ENCODE assay signal across 8 cellular contexts in genomic region chr5:473344-474192, GRCh38. TPM values are rescaled to one million over a fixed set of nuclear protein-coding genes. Genes with fewer than 3 reads are reported as not detected.
A peak's percentile ranks its signal among the peaks of the same experiment; 100 is the strongest.
DNase-seq lines count a peak whose midpoint lies in the region; ATAC-seq and TF ChIP-seq lines count a peak whose summit lies in the region.

No MANE protein-coding gene starts in this region.

- H4K20me1 ChIP-seq in smooth muscle cell (ENCODE audit: low read depth), result peaks cover 33% of the 10 kb centered on the region

- no peak overlapping the region for H2AFZ ChIP-seq in smooth muscle cell (ENCODE audit: low read depth)

- TF ChIP-seq CTCF in RWPE2 (IDR thresholded peaks at IDR 0.05; ENCODE audit: poor library complexity, severe bottlenecking) (no peak), breast epithelium (IDR thresholded peaks at IDR 0.05) (no peak), smooth muscle cell (IDR thresholded peaks at IDR 0.05; ENCODE audit: borderline replicate concordance, insufficient read depth, poor library complexity, severe bottlenecking) (no peak)

- no peaks in the 10 kb centered on the region for H3F3A ChIP-seq in smooth muscle cell (ENCODE audit: low read depth)

- intact Hi-C loops in breast epithelium (cut with DNase I; ENCODE audit: low total_unique reads), result no loop called here

- H3K27ac ChIP-seq in RWPE2 (ENCODE audit: poor library complexity, severe bottlenecking) (peak overlapping the region; percentile 50), breast epithelium (peak overlapping the region; percentile 33 to 80), smooth muscle cell (ENCODE audit: low read depth) (no peak overlapping the region)

- H3K4me3 ChIP-seq in RWPE2 (ENCODE audit: severe bottlenecking) (peak overlapping the region; percentile 81), breast epithelium (peak overlapping the region; percentile 80 to 95 (median 87)), smooth muscle cell (peak overlapping the region; percentile 96)

- H3K9ac ChIP-seq in smooth muscle cell (ENCODE audit: low read depth), result peak overlapping the region; percentile 75

- peaks cover 19% of the 10 kb centered on the region for H3K27me3 ChIP-seq in RWPE2 (ENCODE audit: insufficient read depth, poor library complexity, severe bottlenecking)
- peaks cover 5 to 40% of the 10 kb centered on the region in 2 donors for H3K27me3 ChIP-seq in breast epithelium
- peaks cover 12% of the 10 kb centered on the region for H3K27me3 ChIP-seq in smooth muscle cell (ENCODE audit: low read depth)

- H3K36me3 ChIP-seq in RWPE2 (ENCODE audit: low read depth), result peaks cover 16% of the 10 kb centered on the region
- no peaks in the 10 kb centered on the region for H3K36me3 ChIP-seq in breast epithelium
- H3K36me3 ChIP-seq in smooth muscle cell (ENCODE audit: low read depth), result no peaks in the 10 kb centered on the region

- peak; percentile 26 for ATAC-seq in GM21367 (IDR thresholded peaks at IDR 0.05; ENCODE audit: unreplicated experiment)
- ATAC-seq in HG03558 (IDR thresholded peaks at IDR 0.05; ENCODE audit: extremely low read depth, unreplicated experiment), result peak; percentile 25
- peak; percentile 45 for ATAC-seq in RWPE2 (ENCODE audit: low read depth)

- DNase-seq in DMS79 (lab: John Stamatoyannopoulos, UW), result peak; percentile 46
- peak; percentile 80 for DNase-seq in RWPE2 (ENCODE audit: low spot score)
- DNase-seq in breast epithelium (ENCODE audit: low spot score in 2 of 2), result peak in 1 of 2 donors; percentile 53
- DNase-seq in iris pigment epithelial cell (ENCODE audit: low read depth), result peak; percentile 42
- DNase-seq in smooth muscle cell (lab: John Stamatoyannopoulos, UW; ENCODE audit: unreplicated experiment), result no peak
- DNase-seq in COLO829 (ENCODE audit: low spot score), result no peak

- WGBS in smooth muscle cell (ENCODE audit: low lambda C conversion rate), result 1% methylated on average over 40 of the region's 75 CpGs

- no peaks in the 10 kb centered on the region for H3K4me1 ChIP-seq in RWPE2 (ENCODE audit: insufficient read depth, poor library complexity, severe bottlenecking)
- H3K4me1 ChIP-seq in breast epithelium, result peaks cover 0 to 6% of the 10 kb centered on the region in 2 donors
- H3K4me1 ChIP-seq in smooth muscle cell (ENCODE audit: low read depth), result peaks cover 15% of the 10 kb centered on the region

- H3K79me2 ChIP-seq in smooth muscle cell (ENCODE audit: low read depth), result peaks cover 14% of the 10 kb centered on the region

- H3K9me3 ChIP-seq in RWPE2 (ENCODE audit: severe bottlenecking) (no peaks in the 10 kb centered on the region), breast epithelium (no peaks in the 10 kb centered on the region), smooth muscle cell (replicated peaks; ENCODE audit: low read depth) (no peaks in the 10 kb centered on the region)

- H3K4me2 ChIP-seq in smooth muscle cell, result peak overlapping the region; percentile 97

- TF ChIP-seq POLR2A in breast epithelium (IDR thresholded peaks at IDR 0.05), result no peak

RNA-seq across cellular contexts. Expression of gene EXOC3, which starts 30.6 kb away (rescaled TPM):
- 10 to 100 TPM; 49.8 to 63.7 (median 53.3) TPM for total RNA-seq in breast epithelium
- 22.6 and 30.5 TPM in 2 replicates for total RNA-seq in smooth muscle cell
- polyA plus RNA-seq in smooth muscle cell, result 22.9 and 23.6 TPM in 2 replicates

RNA-seq across cellular contexts. Expression of gene SLC9A3, which starts 50.7 kb away (rescaled TPM):
- total RNA-seq in breast epithelium (1 to 10 TPM; 1.1 to 5.6 (median 2.3) TPM), smooth muscle cell (1.1 and 1.8 TPM in 2 replicates)
- 0.96 and 1.1 TPM in 2 replicates for polyA plus RNA-seq in smooth muscle cell

Comparison
In these comparisons a context has a peak if more than half of its experiments do, and no peak if none do; other contexts are left out.
1. DNase-seq: peak in DMS79 (single experiment), RWPE2 (single experiment) and iris pigment epithelial cell (single experiment); none in smooth muscle cell (single experiment) and COLO829 (single experiment).
2. Peak in every context shown above with its lines, with median percentiles within 50 percentile points of each other: ATAC-seq and H3K4me3 ChIP-seq.